17 cellular contexts compared by ENCODE assay signal in the genomic region with DNA sequence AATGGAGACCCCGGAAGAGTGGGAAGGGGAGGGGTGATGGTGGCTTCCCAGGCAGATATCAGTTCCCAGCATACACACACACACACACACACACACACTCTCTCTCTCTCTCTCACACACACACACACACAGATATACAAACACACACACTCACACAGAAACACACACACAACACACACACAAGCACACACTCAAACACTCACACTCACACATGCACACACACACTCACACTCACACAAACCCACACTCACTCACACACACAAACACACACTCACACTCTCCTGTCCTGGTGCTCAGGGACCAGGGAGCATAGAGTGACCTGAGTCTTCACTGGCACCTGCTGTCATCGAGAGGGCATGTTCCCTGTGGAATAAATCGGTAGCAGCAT. TPM values are rescaled to one million over a fixed set of nuclear protein-coding genes. Genes with fewer than 3 reads are reported as not detected.
"Had no signal": no experiment of that assay in that cellular context is flagged by ENCODE, and none has a peak within 500 bp of the region (broad histone marks: within the 10 kb centered on the region; RNA-seq: fewer than 3 reads in every experiment).

No MANE protein-coding gene starts in this region.

- H3K4me3 ChIP-seq: gastroesophageal sphincter, lung, psoas muscle, tibial nerve had no signal

- H3K9me3 ChIP-seq: gastroesophageal sphincter, psoas muscle, tibial nerve had no signal

- ATAC-seq: activated naive CD4-positive, alpha-beta T cell treated with anti-CD3 and anti-CD28 coated beads, Interleukin-2, amount 50 U/mL, for 72 hours; activated T-cell treated with anti-CD3 and anti-CD28 coated beads, Interleukin-2, amount 50 U/mL, for 4 hours had no signal

- H3K36me3 ChIP-seq: gastroesophageal sphincter, tibial nerve, WERI-Rb-1 had no signal

- H3K27ac ChIP-seq: psoas muscle had no signal

- DNase-seq: activated CD4-positive, alpha-beta memory T cell treated with anti-CD3 and anti-CD28 coated beads, Interleukin-2, amount 10 ng/mL, durations not matched to agents 7 days and 5 days; activated CD4-positive, alpha-beta T cell treated with anti-CD3 and anti-CD28 coated beads for 4 hours; activated effector memory CD4-positive, alpha-beta T cell treated with anti-CD3 and anti-CD28 coated beads, Interleukin-2, amount 50 U/mL, for 16 hours; activated T-cell treated with anti-CD3 and anti-CD28 coated beads, Interleukin-2, amount 50 U/mL, for 4 hours; cerebellar nuclear complex; erythroblast; left cardiac atrium; nephron progenitor cell; psoas muscle had no signal

- H3K4me1 ChIP-seq: psoas muscle had no signal

RNA-seq across cellular contexts. Expression of a gene that starts 5.6 kb away (rescaled TPM):
- total RNA-seq: activated CD4-positive, alpha-beta memory T cell treated with anti-CD3 and anti-CD28 coated beads, Interleukin-2, amount 10 ng/mL, durations not matched to agents 7 days and 5 days; activated naive CD4-positive, alpha-beta T cell treated with anti-CD3 and anti-CD28 coated beads, Interleukin-2, amount 50 U/mL, for 72 hours; activated T-cell treated with anti-CD3 and anti-CD28 coated beads, Interleukin-2, amount 50 U/mL, for 4 hours; mesothelial cell of epicardium; osteocyte; T-helper 1 cell treated with Interleukin-12 subunit alpha and Interleukin-12 subunit beta and Interleukin-4 antibody, amounts not matched to agents 30 ng/mL and 1 ng/mL, for 36 hours had no signal
